Comparison of ENCODE assay signal across 29 cellular contexts in the genomic region with DNA sequence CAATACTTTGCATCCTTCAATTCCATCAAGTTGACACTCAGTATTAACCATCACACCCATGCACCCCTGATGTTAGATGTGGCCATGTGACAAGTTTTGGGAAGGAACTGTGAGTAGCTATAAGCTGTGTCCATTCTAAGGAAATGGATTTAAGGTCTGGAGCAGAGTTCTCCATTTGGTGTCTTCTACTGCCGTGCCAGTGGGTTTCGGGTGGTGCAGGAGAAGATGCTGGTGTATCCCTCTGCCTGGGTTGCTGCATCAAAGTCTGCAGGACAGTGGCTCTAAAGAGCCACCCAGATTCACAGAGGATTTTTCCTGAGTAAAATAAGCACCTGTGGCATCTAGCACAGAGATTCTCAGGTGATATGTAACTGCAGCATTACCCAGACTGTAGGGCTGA.
DNase-seq lines count a peak whose midpoint lies in the region; ATAC-seq and TF ChIP-seq lines count a peak whose summit lies in the region.
"Had no signal": no experiment of that assay in that cellular context is flagged by ENCODE, and none has a peak within 500 bp of the region (broad histone marks: within the 10 kb centered on the region; RNA-seq: fewer than 3 reads in every experiment).

No MANE protein-coding gene starts in this region.

- H3K9me3 ChIP-seq in esophagus muscularis mucosa, result no peaks in the 10 kb centered on the region
- no peaks in the 10 kb centered on the region for H3K9me3 ChIP-seq in mesenchymal stem cell (ENCODE audit: control insufficient read depth, low read length)
- no peaks in the 10 kb centered on the region for H3K9me3 ChIP-seq in OCI-LY7 (ENCODE audit: low read length)
- H3K9me3 ChIP-seq: A549, BE2C had no signal

- H2BK5ac ChIP-seq in mesenchymal stem cell (ENCODE audit: low read depth, low read length, poor library complexity, severe bottlenecking), result no peak overlapping the region

- no peak for TF ChIP-seq POLR2A in esophagus muscularis mucosa (IDR thresholded peaks at IDR 0.05; ENCODE audit: low read depth)

- no peak overlapping the region for H2BK120ac ChIP-seq in mesenchymal stem cell (ENCODE audit: low read depth, low read length)

- H4K8ac ChIP-seq in mesenchymal stem cell (ENCODE audit: low read length), result no peak overlapping the region

- H3K4ac ChIP-seq in mesenchymal stem cell (ENCODE audit: low read depth in 1 of 2, low read length in 2 of 2), result no peak overlapping the region

- H3K23ac ChIP-seq in mesenchymal stem cell (ENCODE audit: low read length in 2 of 2), result no peak overlapping the region

- H3K36me3 ChIP-seq in esophagus muscularis mucosa, result no peaks in the 10 kb centered on the region
- no peaks in the 10 kb centered on the region for H3K36me3 ChIP-seq in mesenchymal stem cell (ENCODE audit: control insufficient read depth in 1 of 2, insufficient read depth in 2 of 2, low read depth in 1 of 2, low read length in 2 of 2)
- no peaks in the 10 kb centered on the region for H3K36me3 ChIP-seq in OCI-LY7 (ENCODE audit: insufficient read depth, low read length)
- H3K36me3 ChIP-seq: BE2C; BLaER1; BLaER1 treated with 17β-estradiol and CSF1 and Interleukin-3, amounts not matched to agents 10 nM and 100 nM had no signal

- intact Hi-C loops in esophagus muscularis mucosa (cut with DNase I), result no loop called here
- intact Hi-C loops in OCI-LY7 (cut with micrococcal nuclease; ENCODE audit: unreplicated experiment), result no loop called here

- H3K27ac ChIP-seq in esophagus muscularis mucosa (replicated peaks in 1 of 4) (no peak overlapping the region), mesenchymal stem cell (ENCODE audit: low read length, poor library complexity, severe bottlenecking) (no peak overlapping the region), OCI-LY7 (ENCODE audit: low read depth, low read length, poor library complexity, severe bottlenecking) (no peak overlapping the region)
- H3K27ac ChIP-seq: 22Rv1; A549; BLaER1; BLaER1 treated with 17β-estradiol and CSF1 and Interleukin-3, amounts not matched to agents 10 nM and 100 nM; C4-2B had no signal

- no peak overlapping the region for H2BK12ac ChIP-seq in mesenchymal stem cell (ENCODE audit: low read length in 2 of 2)

- H3K27me3 ChIP-seq in esophagus muscularis mucosa, result no peaks in the 10 kb centered on the region
- H3K27me3 ChIP-seq in mesenchymal stem cell (ENCODE audit: control insufficient read depth in 1 of 2, insufficient read depth in 1 of 2, low read length in 2 of 2), result no peaks in the 10 kb centered on the region
- H3K27me3 ChIP-seq: BLaER1; BLaER1 treated with 17β-estradiol and CSF1 and Interleukin-3, amounts not matched to agents 10 nM and 100 nM had no signal

- 96% methylated on average over 2 of the region's 2 CpGs for WGBS in esophagus muscularis mucosa
- WGBS in mesenchymal stem cell, result 98% methylated on average over 2 of the region's 2 CpGs

- no peak overlapping the region for H3K4me3 ChIP-seq in esophagus muscularis mucosa
- no peak overlapping the region for H3K4me3 ChIP-seq in mesenchymal stem cell (ENCODE audit: insufficient read depth in 1 of 2, low read depth in 1 of 2, low read length in 2 of 2)
- no peak overlapping the region for H3K4me3 ChIP-seq in OCI-LY7 (ENCODE audit: low read depth, low read length, poor library complexity, severe bottlenecking)
- H3K4me3 ChIP-seq: A549; BLaER1; BLaER1 treated with 17β-estradiol and CSF1 and Interleukin-3, amounts not matched to agents 10 nM and 100 nM had no signal

- peak overlapping the region; percentile 11 for H4K91ac ChIP-seq in mesenchymal stem cell (ENCODE audit: low read length)

- CTCF ChIA-PET in OCI-LY7 (lab: Charles Lee; ENCODE audit: unreplicated experiment), result no interaction called here

- DNase-seq in esophagus muscularis mucosa (ENCODE audit: extremely low spot score), result peak; percentile 86
- DNase-seq in mesenchymal stem cell, result no peak
- no peak for DNase-seq in OCI-LY7 (ENCODE audit: low spot score)
- DNase-seq: 8988T; ACHN; AML-193; BE2C; C1 segment of cervical spinal cord; Caco-2; Calu3; CD4-positive, alpha-beta memory T cell; CD4-positive, alpha-beta T cell; CD4-positive, CD25-positive, alpha-beta regulatory T cell; CD8-positive, alpha-beta memory T cell; CD8-positive, alpha-beta T cell; COR-L47; DMS 273 treated with DMSO at 0.1 percent for 48 hours; DMS153; DMS53; DMS79; DMS79 treated with DMSO at 0.1 percent for 48 hours; DND-41; EL had no signal

- no TSS peak for BruUV-seq in OCI-LY7 (replicated peaks; lab: Mats Ljungman, UMichigan)

- H3K4me2 ChIP-seq in mesenchymal stem cell (ENCODE audit: low read length, poor library complexity, severe bottlenecking), result no peak overlapping the region
- H3K4me2 ChIP-seq in OCI-LY7 (ENCODE audit: low read length), result no peak overlapping the region
- H3K4me2 ChIP-seq: A549; BLaER1; BLaER1 treated with 17β-estradiol and CSF1 and Interleukin-3, amounts not matched to agents 10 nM and 100 nM had no signal

- H2BK15ac ChIP-seq in mesenchymal stem cell (ENCODE audit: low read depth, poor library complexity, severe bottlenecking), result no peak overlapping the region

- no peak overlapping the region for H3K9ac ChIP-seq in mesenchymal stem cell (ENCODE audit: low read length)
- H3K9ac ChIP-seq: BLaER1; BLaER1 treated with 17β-estradiol and CSF1 and Interleukin-3, amounts not matched to agents 10 nM and 100 nM had no signal

- no peak for ATAC-seq in GM21515 (IDR thresholded peaks at IDR 0.05; ENCODE audit: unreplicated experiment)
- ATAC-seq: A549; CD8-positive, alpha-beta T cell had no signal

- H3K79me1 ChIP-seq in mesenchymal stem cell (replicated peaks; ENCODE audit: low read length, poor library complexity, severe bottlenecking), result no peaks in the 10 kb centered on the region

- H2AK5ac ChIP-seq in mesenchymal stem cell (ENCODE audit: low read length, severe bottlenecking), result no peak overlapping the region

- TF ChIP-seq EP300 in esophagus muscularis mucosa (IDR thresholded peaks at IDR 0.05), result no peak

- no peak overlapping the region for H3K14ac ChIP-seq in mesenchymal stem cell (ENCODE audit: low read length in 2 of 2)

- POLR2A ChIA-PET in OCI-LY7 (lab: Charles Lee), result no interaction called here

- no peaks in the 10 kb centered on the region for H3K9me2 ChIP-seq in OCI-LY7 (ENCODE audit: insufficient read depth, low read length)

- no peaks in the 10 kb centered on the region for H4K20me1 ChIP-seq in OCI-LY7 (ENCODE audit: insufficient read depth, low read length)
- H4K20me1 ChIP-seq: BLaER1; BLaER1 treated with 17β-estradiol and CSF1 and Interleukin-3, amounts not matched to agents 10 nM and 100 nM had no signal

- no peaks in the 10 kb centered on the region for H3K79me2 ChIP-seq in OCI-LY7 (ENCODE audit: insufficient read depth, low read depth, low read length)

- H2AFZ ChIP-seq in mesenchymal stem cell (ENCODE audit: low read depth, low read length), result no peak overlapping the region
- no peak overlapping the region for H2AFZ ChIP-seq in OCI-LY7 (ENCODE audit: low read length)

- H3K4me1 ChIP-seq in esophagus muscularis mucosa (no peaks in the 10 kb centered on the region), mesenchymal stem cell (ENCODE audit: control insufficient read depth, insufficient read depth, low read depth, low read length) (no peaks in the 10 kb centered on the region), OCI-LY7 (ENCODE audit: insufficient read depth, low read length, poor library complexity, severe bottlenecking) (no peaks in the 10 kb centered on the region)
- H3K4me1 ChIP-seq: A549; BE2C; BLaER1; BLaER1 treated with 17β-estradiol and CSF1 and Interleukin-3, amounts not matched to agents 10 nM and 100 nM; Caco-2 had no signal

- TF ChIP-seq CTCF in esophagus muscularis mucosa (IDR thresholded peaks at IDR 0.05), result no peak
- TF ChIP-seq CTCF in OCI-LY7 (conservative IDR thresholded peaks at IDR 0.05; ENCODE audit: low read length), result no peak

- no peak overlapping the region for H3K18ac ChIP-seq in mesenchymal stem cell (ENCODE audit: low read depth in 1 of 2, low read length in 2 of 2)
